ENCODE assay signal across 21 cellular contexts in the genomic region with DNA sequence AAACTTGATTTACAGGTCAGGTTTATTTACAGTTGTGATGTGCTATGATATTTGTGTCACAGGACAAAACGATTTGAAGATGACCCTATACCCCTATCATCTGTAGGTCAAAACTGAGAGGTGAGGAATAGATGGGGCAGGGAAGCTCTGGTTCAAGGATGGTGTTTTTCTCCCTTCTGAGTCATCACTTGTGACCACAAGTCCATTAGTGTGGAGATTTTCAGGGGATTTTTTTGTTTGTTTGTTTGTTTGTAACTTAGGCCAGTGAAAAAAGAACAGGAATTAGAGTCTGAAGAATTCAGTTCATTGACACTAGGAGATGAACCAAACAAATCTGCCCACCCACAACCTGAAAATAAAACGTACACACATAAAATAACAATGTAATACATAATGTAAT.
DNase-seq lines count a peak whose midpoint lies in the region; ATAC-seq and TF ChIP-seq lines count a peak whose summit lies in the region.
"Had no signal": no experiment of that assay in that cellular context is flagged by ENCODE, and none has a peak within 500 bp of the region (broad histone marks: within the 10 kb centered on the region; RNA-seq: fewer than 3 reads in every experiment).

No MANE protein-coding gene starts in this region.

- no peak overlapping the region for H2BK15ac ChIP-seq in IMR-90 (ENCODE audit: low read depth, low read length)

- H3K23ac ChIP-seq in IMR-90 (ENCODE audit: low read depth, low read length), result no peak overlapping the region

- intact Hi-C loops in IMR-90 (cut with micrococcal nuclease), result loop anchor here (2.0 to 5.0 kb wide), 2 partner anchors 139 to 388 kb away; partner anchors contain the start of gene SPRED1

- no peak for TF ChIP-seq RAD21 in IMR-90 (IDR thresholded peaks at IDR 0.05; ENCODE audit: low read length)

- H3K4ac ChIP-seq in IMR-90 (ENCODE audit: low read depth, low read length), result no peak overlapping the region

- H4K8ac ChIP-seq in IMR-90 (ENCODE audit: low read depth in 2 of 2, low read length in 2 of 2), result no peak overlapping the region

- no CpG with 5 or more reads among the region's 2 CpGs for WGBS in IMR-90 (ENCODE audit: extremely low coverage in 2 of 2, insufficient read length in 1 of 2), 2 experiments

- no peak overlapping the region for H2BK5ac ChIP-seq in IMR-90 (ENCODE audit: low read depth, low read length, poor library complexity, severe bottlenecking)

- ATAC-seq in IMR-90 (ENCODE audit: low read depth) (no peak), HG02571 (IDR thresholded peaks at IDR 0.05; ENCODE audit: unreplicated experiment) (no peak)
- ATAC-seq: A549 had no signal

- H4K20me1 ChIP-seq in IMR-90 (ENCODE audit: insufficient read depth, low read length), result no peaks in the 10 kb centered on the region

- H4K91ac ChIP-seq in IMR-90 (ENCODE audit: insufficient read depth, low read depth, low read length), result no peak overlapping the region

- POLR2A ChIA-PET in IMR-90 (lab: Charles Lee; ENCODE audit: unreplicated experiment), result no interaction called here

- H3K27me3 ChIP-seq in IMR-90 (ENCODE audit: control insufficient read depth, insufficient read depth, low read length) (no peaks in the 10 kb centered on the region), adipocyte (replicated peaks; ENCODE audit: control insufficient read depth, insufficient read depth, low read length) (no peaks in the 10 kb centered on the region), WERI-Rb-1 (ENCODE audit: insufficient read depth, low read depth, severe bottlenecking) (peaks cover 4% of the 10 kb centered on the region)

- H3K79me1 ChIP-seq in IMR-90 (ENCODE audit: low read depth in 1 of 2, low read length in 2 of 2), result no peaks in the 10 kb centered on the region

- H3K27ac ChIP-seq in IMR-90 (ENCODE audit: insufficient read depth, low read length), result no peak overlapping the region
- H3K27ac ChIP-seq in WERI-Rb-1, result no peak overlapping the region
- H3K27ac ChIP-seq: A549, HL-60 had no signal

- H2BK20ac ChIP-seq in IMR-90 (ENCODE audit: low read depth, low read length), result no peak overlapping the region

- H3K36me3 ChIP-seq in IMR-90 (ENCODE audit: control insufficient read depth, insufficient read depth, low read length) (no peaks in the 10 kb centered on the region), adipocyte (ENCODE audit: control insufficient read depth, insufficient read depth, low read length, severe bottlenecking) (no peaks in the 10 kb centered on the region), WERI-Rb-1 (no peaks in the 10 kb centered on the region)

- no peak overlapping the region for H3K14ac ChIP-seq in IMR-90 (replicated peaks; ENCODE audit: low read depth, low read length)

- H3K4me3 ChIP-seq in IMR-90 (ENCODE audit: insufficient read depth, low read depth, low read length) (no peak overlapping the region), adipocyte (ENCODE audit: low read length) (no peak overlapping the region), epithelial cell of proximal tubule (ENCODE audit: low read depth, low read length) (no peak overlapping the region), WERI-Rb-1 (ENCODE audit: low read depth, low read length) (no peak overlapping the region)
- H3K4me3 ChIP-seq: A549 had no signal

- no peaks in the 10 kb centered on the region for H3K9me1 ChIP-seq in IMR-90 (ENCODE audit: insufficient read depth, low read length)

- TF ChIP-seq CTCF in IMR-90 (conservative IDR thresholded peaks at IDR 0.05; ENCODE audit: low read depth, low read length) (no peak), epithelial cell of proximal tubule (conservative IDR thresholded peaks at IDR 0.05; ENCODE audit: low read depth, low read length) (no peak), WERI-Rb-1 (IDR thresholded peaks at IDR 0.05; ENCODE audit: low read depth, low read length) (no peak)

- H2AK5ac ChIP-seq in IMR-90 (ENCODE audit: low read depth, low read length), result no peak overlapping the region

- no TSS peak for BruUV-seq in IMR-90 (replicated peaks; lab: Mats Ljungman, UMichigan)

- peak; percentile 27 for DNase-seq in IMR-90
- no peak for DNase-seq in adipocyte (ENCODE audit: low read depth)
- DNase-seq in epithelial cell of proximal tubule (ENCODE audit: low read depth), result peak; percentile 33
- DNase-seq in myocyte (ENCODE audit: low read depth), result peak; percentile 19
- no peak for DNase-seq in SHP77 treated with DMSO at 0.1 percent for 48 hours (lab: John Stamatoyannopoulos, UW)
- DNase-seq in NCI-H1105 (lab: John Stamatoyannopoulos, UW), result no peak
- DNase-seq in WERI-Rb-1, result no peak
- DNase-seq: GF-D8, H7, HFFc6, KG1, MV-4-11, NCI-H1694, NCI-H2081, NCI-H2171 treated with DMSO at 0.1 percent for 48 hours, NCI-H446 treated with DMSO at 0.1 percent for 48 hours, NCI-H526 treated with DMSO at 0.1 percent for 48 hours, Right ventricle myocardium superior had no signal

- H3K9ac ChIP-seq in IMR-90 (ENCODE audit: low read depth, low read length) (no peak overlapping the region), adipocyte (ENCODE audit: low read length) (peak overlapping the region; percentile 34)

- dilution Hi-C loops in IMR-90 (cut with HindIII; ENCODE audit: low sequenced_read_pairs, unreplicated experiment), result no loop called here

- no peaks in the 10 kb centered on the region for H3K9me3 ChIP-seq in IMR-90 (ENCODE audit: control insufficient read depth, insufficient read depth, low read length)
- no peaks in the 10 kb centered on the region for H3K9me3 ChIP-seq in adipocyte (ENCODE audit: control insufficient read depth, low read length)
- no peaks in the 10 kb centered on the region for H3K9me3 ChIP-seq in WERI-Rb-1 (ENCODE audit: severe bottlenecking)
- H3K9me3 ChIP-seq: A549 had no signal

- H2BK120ac ChIP-seq in IMR-90 (ENCODE audit: low read depth, low read length), result no peak overlapping the region

- in situ Hi-C loops in IMR-90 (cut with MboI; ENCODE audit: low sequenced_read_pairs), result no loop called here

- H3K4me2 ChIP-seq in IMR-90 (ENCODE audit: low read depth, low read length), result no peak overlapping the region
- H3K4me2 ChIP-seq: A549 had no signal

- CTCF ChIA-PET in IMR-90 (lab: Yijun Ruan, JAX), result no interaction called here

- no peak overlapping the region for H2AK9ac ChIP-seq in IMR-90 (replicated peaks; ENCODE audit: low read depth, low read length, poor library complexity)

- no peak overlapping the region for H4K5ac ChIP-seq in IMR-90 (ENCODE audit: low read depth, low read length)

- no peak overlapping the region for H2AFZ ChIP-seq in IMR-90 (replicated peaks; ENCODE audit: low read length, poor library complexity)

- H3K4me1 ChIP-seq in IMR-90 (ENCODE audit: control insufficient read depth, insufficient read depth, low read length), result no peaks in the 10 kb centered on the region
- H3K4me1 ChIP-seq in adipocyte (ENCODE audit: control insufficient read depth, insufficient read depth, low read length), result no peaks in the 10 kb centered on the region
- H3K4me1 ChIP-seq: A549 had no signal

- H3K56ac ChIP-seq in IMR-90 (ENCODE audit: extremely low read depth, insufficient read depth, low read length), result no peak overlapping the region

- no peak overlapping the region for H3K18ac ChIP-seq in IMR-90 (ENCODE audit: low read depth, low read length)

- TF ChIP-seq POLR2A in IMR-90 (IDR thresholded peaks at IDR 0.05; ENCODE audit: low read depth, low read length), result no peak

TF ChIP-seq in IMR-90, 13 proteins besides CTCF, POLR2A, EP300 and RAD21:
- TF ChIP-seq BHLHE40 (IDR thresholded peaks at IDR 0.05; ENCODE audit: low read depth, low read length), result no peak
- no peak for TF ChIP-seq CHD1 (IDR thresholded peaks at IDR 0.05; ENCODE audit: low read depth, low read length)

Comparison
In these comparisons a context has a peak if more than half of its experiments do, and no peak if none do; other contexts are left out.
1. DNase-seq: peak in IMR-90 (single experiment), epithelial cell of proximal tubule (single experiment) and myocyte (single experiment); none in adipocyte (single experiment), SHP77 treated with DMSO at 0.1 percent for 48 hours (single experiment), NCI-H1105 (single experiment) and WERI-Rb-1 (single experiment).